ENCODE assay signal across 14 cellular contexts in the genomic region with DNA sequence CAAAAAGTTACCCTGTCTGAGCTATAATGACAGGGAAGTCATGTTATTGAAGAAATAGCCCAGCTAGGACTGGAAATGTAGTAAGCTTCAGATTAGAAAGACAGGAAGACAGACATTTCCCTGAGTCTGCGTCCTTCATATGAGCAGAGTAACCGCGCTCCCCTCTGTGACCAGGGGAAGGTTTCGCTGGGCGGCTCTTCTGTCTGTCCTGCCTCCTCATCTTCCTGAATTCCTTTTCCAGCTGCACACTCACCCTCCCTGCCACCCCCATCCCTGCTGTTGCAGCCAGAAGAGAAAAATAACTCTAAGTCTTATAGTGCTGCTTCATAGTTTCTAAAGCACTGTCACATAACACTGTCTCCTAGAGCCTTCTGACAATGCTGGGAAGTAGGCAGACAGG. TPM values are rescaled to one million over a fixed set of nuclear protein-coding genes. Genes with fewer than 3 reads are reported as not detected.
A peak's percentile ranks its signal among the peaks of the same experiment; 100 is the strongest.
DNase-seq lines count a peak whose midpoint lies in the region; ATAC-seq, FAIRE-seq and TF ChIP-seq lines count a peak whose summit lies in the region.
"Had no signal": no experiment of that assay in that cellular context is flagged by ENCODE, and none has a peak within 500 bp of the region (broad histone marks: within the 10 kb centered on the region; RNA-seq: fewer than 3 reads in every experiment).

No MANE protein-coding gene starts in this region.

- intact Hi-C loops in GM12878 (cut with micrococcal nuclease; ENCODE audit: unreplicated experiment) (loop anchor here (5.0 kb wide), 1 partner anchor 44 kb away; no protein-coding TSS in a partner anchor), left ventricle myocardium inferior (cut with micrococcal nuclease) (no loop called here), sciatic nerve (cut with DNase I) (no loop called here)

- no peak for TF ChIP-seq CTCF in GM12878 (IDR thresholded peaks at IDR 0.05 in 2 of 3, conservative IDR thresholded peaks at IDR 0.05 in 1 of 3; ENCODE audit: control insufficient read depth in 2 of 3, extremely low read depth in 1 of 3, insufficient read depth in 1 of 3, low read depth in 3 of 3, low read length in 3 of 3)
- no peak for TF ChIP-seq CTCF in left ventricle myocardium inferior (IDR thresholded peaks at IDR 0.05; ENCODE audit: borderline replicate concordance)

- TF ChIP-seq RAD21 in GM12878 (IDR thresholded peaks at IDR 0.05; ENCODE audit: insufficient read depth, low read depth, low read length) = no peak

- no peak for TF ChIP-seq EP300 in GM12878 (IDR thresholded peaks at IDR 0.05; ENCODE audit: borderline replicate concordance in 1 of 2, control insufficient read depth in 1 of 2, low read depth in 2 of 2, low read length in 2 of 2)

- peak overlapping the region; percentile 48 for H2AFZ ChIP-seq in GM12878 (ENCODE audit: control insufficient read depth, low read depth, low read length)

- POLR2A ChIA-PET in GM12878 (lab: Charles Lee) = no interaction called here

- H3K9ac ChIP-seq in BLaER1 treated with 17β-estradiol and CSF1 and Interleukin-3, amounts not matched to agents 10 nM and 100 nM = peak overlapping the region in 5 of 11 experiments; percentile 1 to 52 (median 31); a peak in 6 of 22 replicates
- H3K9ac ChIP-seq in GM12878 (ENCODE audit: control insufficient read depth, insufficient read depth, low read length) = no peak overlapping the region

- no TSS peak for BruUV-seq in GM12878 (replicated peaks; lab: Mats Ljungman, UMichigan)

- TF ChIP-seq POLR2A in GM12878 (IDR thresholded peaks at IDR 0.05; ENCODE audit: low read depth, low read length) = no peak

- RAD21 ChIA-PET in GM12878 (lab: Charles Lee; ENCODE audit: unreplicated experiment) = no interaction called here

- H3K27me3 ChIP-seq in BLaER1 treated with 17β-estradiol and CSF1 and Interleukin-3, amounts not matched to agents 10 nM and 100 nM = no peaks in the 10 kb centered on the region
- H3K27me3 ChIP-seq in GM12878 (replicated peaks in 1 of 2; ENCODE audit: control insufficient read depth in 2 of 2, insufficient read depth in 2 of 2, low read length in 1 of 2) (no peaks in the 10 kb centered on the region), left ventricle myocardium inferior (ENCODE audit: low read depth) (no peaks in the 10 kb centered on the region)

- H3K79me2 ChIP-seq in GM12878 (ENCODE audit: control insufficient read depth, insufficient read depth, low read length) = peaks cover 6% of the 10 kb centered on the region

- whole genome bisulfite sequencing in GM12878 (ENCODE audit: insufficient coverage, insufficient replicate concordance, low lambda C conversion rate, missing lambda C conversion rate) = 84% methylated on average over 5 of the region's 5 CpGs

- no peak for FAIRE-seq in GM12878 (lab: Jason Lieb, UNC)
- FAIRE-seq in GM19239 (lab: Jason Lieb, UNC) = no peak

- H3K4me3 ChIP-seq in BLaER1 treated with 17β-estradiol and CSF1 and Interleukin-3, amounts not matched to agents 10 nM and 100 nM = peak overlapping the region in 2 of 10 experiments; percentile 7 to 23; a peak in 2 of 20 replicates
- H3K4me3 ChIP-seq in GM12878 = 0 out of 2 replicates have a peak overlapping the region, but pooled peaks have one; percentile 0
- peak overlapping the region; percentile 78 for H3K4me3 ChIP-seq in left ventricle myocardium inferior

- H3K9me3 ChIP-seq in BLaER1 treated with 17β-estradiol and CSF1 and Interleukin-3, amounts not matched to agents 10 nM and 100 nM (replicated peaks in 1 of 11) = peaks cover 0 to 9% (median 0%) of the 10 kb centered on the region in 11 experiments; a peak in 1 of 22 replicates
- H3K9me3 ChIP-seq in GM12878 (replicated peaks; ENCODE audit: control insufficient read depth, insufficient read depth, low read length) (no peaks in the 10 kb centered on the region), left ventricle myocardium inferior (replicated peaks) (no peaks in the 10 kb centered on the region)

- H3K36me3 ChIP-seq in BLaER1 treated with 17β-estradiol and CSF1 and Interleukin-3, amounts not matched to agents 10 nM and 100 nM = peaks cover 0 to 6% (median 0%) of the 10 kb centered on the region in 11 experiments; a peak in 2 of 22 replicates
- H3K36me3 ChIP-seq in GM12878 (ENCODE audit: control insufficient read depth in 2 of 2, insufficient read depth in 2 of 2, low read length in 1 of 2) = peaks cover 0 to 8% of the 10 kb centered on the region in 2 experiments; a peak in 1 of 4 replicates
- peaks cover 22% of the 10 kb centered on the region for H3K36me3 ChIP-seq in left ventricle myocardium inferior

- H4K20me1 ChIP-seq in BLaER1 treated with 17β-estradiol and CSF1 and Interleukin-3, amounts not matched to agents 10 nM and 100 nM = no peaks in the 10 kb centered on the region
- H4K20me1 ChIP-seq in GM12878 (ENCODE audit: control insufficient read depth, insufficient read depth) = no peaks in the 10 kb centered on the region

- peaks cover 22 to 76% (median 50%) of the 10 kb centered on the region in 10 experiments for H3K4me1 ChIP-seq in BLaER1 treated with 17β-estradiol and CSF1 and Interleukin-3, amounts not matched to agents 10 nM and 100 nM
- H3K4me1 ChIP-seq in GM12878 (ENCODE audit: control insufficient read depth, insufficient read depth, low read length) (peaks cover 28% of the 10 kb centered on the region), left ventricle myocardium inferior (peaks cover 100% of the 10 kb centered on the region)

- H3K27ac ChIP-seq in BLaER1 treated with 17β-estradiol and CSF1 and Interleukin-3, amounts not matched to agents 10 nM and 100 nM = peak overlapping the region in 8 of 11 experiments; percentile 5 to 62 (median 30); a peak in 10 of 22 replicates
- H3K27ac ChIP-seq in GM12878 (ENCODE audit: control insufficient read depth, insufficient read depth) (peak overlapping the region; percentile 65), left ventricle myocardium inferior (replicated peaks) (peak overlapping the region; percentile 93)

- peak; percentile 34; the same call in 2 of the 3 replicates for ATAC-seq in GM12878
- peak; percentile 19 for ATAC-seq in sciatic nerve
- ATAC-seq: effector memory CD8-positive, alpha-beta T cell; PC-3 had no signal

- DNase-seq in GM12878 (ENCODE audit: low read depth, low spot score) (no peak), left ventricle myocardium inferior (peak; percentile 52), sciatic nerve (ENCODE audit: low spot score) (no peak), GM19239 (ENCODE audit: insufficient read length, low spot score) (no peak), kidney tubule cell (ENCODE audit: low spot score) (no peak), NCI-H1105 (lab: John Stamatoyannopoulos, UW) (no peak)
- no peak for DNase-seq in activated CD8-positive, alpha-beta memory T cell treated with anti-CD3 and anti-CD28 coated beads for 24 hours
- DNase-seq: activated effector memory CD4-positive, alpha-beta T cell treated with Interleukin-2 at 50 U/mL for 16 hours; effector memory CD8-positive, alpha-beta T cell; NCI-H1417; PC-3; stimulated activated CD4-positive, alpha-beta T cell treated with anti-CD3 and anti-CD28 coated beads, Interleukin-4, amount 100 ng/mL, for 4 hours had no signal

- H3K4me2 ChIP-seq in BLaER1 treated with 17β-estradiol and CSF1 and Interleukin-3, amounts not matched to agents 10 nM and 100 nM = peak overlapping the region; percentile 50 to 82 (median 65)
- H3K4me2 ChIP-seq in GM12878 (ENCODE audit: control insufficient read depth, insufficient read depth) = peak overlapping the region; percentile 73

- CTCF ChIA-PET in GM12878 (lab: Yijun Ruan, JAX) = interaction anchor here (0.7 kb wide), 1 partner anchor 230 kb away, joined by 3 read pairs; the partner anchor contains the start of gene SLC36A1

- SMC1A ChIA-PET in GM12878 (lab: Charles Lee; ENCODE audit: uncharacterized antibody, unreplicated experiment) = interaction anchor here (0.9 to 1.2 kb wide), 2 partner anchors 41 to 60 kb away, joined by 3 read pairs; no protein-coding TSS in a partner anchor

- in situ Hi-C loops in GM12878 (cut with MboI) = no loop called here

RNA-seq across cellular contexts. Expression of gene SPARC, which starts 8.6 kb away (rescaled TPM):
- total RNA-seq in GM12878 (2013; cell fraction: nucleolus; rRNA removed) = 4.7 and 7.5 TPM in 2 replicates
- 49.3 and 52.9 TPM in 2 replicates for total RNA-seq in GM12878 (2014; rRNA removed)
- 40.7 and 41.6 TPM in 2 replicates for total RNA-seq in GM12878 (2014; rRNA removed; fragmentation: Illumina TruSeq; extraction: Trizol)
- total RNA-seq in GM12878 (2021) = 81.7 and 89.7 TPM in 2 replicates
- 16.9 TPM for polyA plus RNA-seq in GM12878 (2011; ENCODE audit: low read depth)
- polyA plus RNA-seq in GM12878 (2011; rRNA removed) = 21.3 and 29.6 TPM in 2 replicates
- polyA plus RNA-seq in GM12878 (2011; cell fraction: cytosol; rRNA removed) = 27.5 and 37.0 TPM in 2 replicates
- polyA plus RNA-seq in GM12878 (2011; cell fraction: nucleus; rRNA removed) = 26.6 and 29.9 TPM in 2 replicates
- polyA plus RNA-seq in GM12878 (2012) = 34.9 and 54.3 TPM in 2 replicates
- polyA plus RNA-seq in GM12878 (2014; fragmentation: Illumina TruSeq; extraction: Trizol) = 49.9 and 70.3 TPM in 2 replicates
- 10 to 100 TPM; 42.9 to 62.5 TPM for polyA plus RNA-seq in GM12878 (2014; fragmentation: Nextera tagmentation; extraction: Ambion mirVana)
- 51.5 and 62.0 TPM in 2 replicates for polyA plus RNA-seq in GM12878 (2014; rRNA removed)
- polyA plus RNA-seq in GM12878 (2016; fragmentation: Nextera tagmentation; extraction: Ambion mirVana) = 100 to 1,000 TPM; 141 to 154 TPM
- 16.0 and 23.7 TPM in 2 replicates for polyA minus RNA-seq in GM12878 (2011; rRNA and poly(A)+ RNA removed)
- 6.7 and 10.8 TPM in 2 replicates for polyA minus RNA-seq in GM12878 (2011; cell fraction: cytosol; rRNA and poly(A)+ RNA removed)
- 1.9 and 3.7 TPM in 2 replicates for polyA minus RNA-seq in GM12878 (2011; cell fraction: nucleus; rRNA and poly(A)+ RNA removed)
- 477 TPM for total RNA-seq in left ventricle myocardium inferior
- total RNA-seq in sciatic nerve = 3,484 TPM
- total RNA-seq: B cell had no signal

Comparison
In these comparisons a context has a peak if more than half of its experiments do, and no peak if none do; other contexts are left out.
1. H3K27ac ChIP-seq: peak in every context shown above with its lines; median percentile 93 in left ventricle myocardium inferior; 65 in GM12878; 30 in BLaER1 treated with 17β-estradiol and CSF1 and Interleukin-3, amounts not matched to agents 10 nM and 100 nM.